12 cellular contexts compared by ENCODE assay signal in the genomic region with DNA sequence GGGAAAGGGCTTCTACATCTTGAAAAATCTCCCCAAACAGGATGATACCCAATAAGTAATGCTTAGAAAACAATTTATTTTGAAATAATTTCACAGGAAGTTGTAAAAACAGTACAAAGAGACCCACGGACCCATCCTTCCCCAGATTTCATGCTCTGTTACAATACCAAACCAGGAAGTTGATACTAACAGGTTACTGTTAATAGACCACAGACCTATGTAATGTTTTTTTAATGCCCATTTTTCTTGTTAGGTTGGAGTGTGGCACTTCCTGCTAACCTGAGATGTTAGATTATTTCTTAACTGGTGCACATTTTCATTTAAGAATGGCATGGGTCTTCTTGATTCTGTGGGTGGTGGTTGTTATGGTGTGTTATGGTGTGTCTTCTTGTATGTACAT. TPM values are rescaled to one million over a fixed set of nuclear protein-coding genes. Genes with fewer than 3 reads are reported as not detected.
DNase-seq lines count a peak whose midpoint lies in the region; ATAC-seq, FAIRE-seq and TF ChIP-seq lines count a peak whose summit lies in the region.
"Had no signal": no experiment of that assay in that cellular context is flagged by ENCODE, and none has a peak within 500 bp of the region (broad histone marks: within the 10 kb centered on the region; RNA-seq: fewer than 3 reads in every experiment).

No MANE protein-coding gene starts in this region.

- H2BK120ac ChIP-seq in IMR-90 (ENCODE audit: low read depth, low read length), result peak overlapping the region; percentile 91

- peak overlapping the region; percentile 90 for H3K27ac Mint-ChIP-seq in activated CD8-positive, alpha-beta T cell treated with anti-CD3 and anti-CD28 coated beads for 36 hours
- H3K27ac Mint-ChIP-seq in natural killer cell, result peak overlapping the region; percentile 83 to 89

- no peak overlapping the region for H2AFZ ChIP-seq in IMR-90 (replicated peaks; ENCODE audit: low read length, poor library complexity)

- no peak overlapping the region for H3K4me3 ChIP-seq in IMR-90 (ENCODE audit: insufficient read depth, low read depth, low read length)
- H3K4me3 ChIP-seq: esophagus muscularis mucosa had no signal

- H4K91ac ChIP-seq in IMR-90 (ENCODE audit: insufficient read depth, low read depth, low read length), result peak overlapping the region; percentile 88; the same call in 1 of the 2 replicates

- in situ Hi-C loops in IMR-90 (cut with MboI; ENCODE audit: low sequenced_read_pairs), result loop anchor here (25.0 kb wide), 1 partner anchor 345 kb away; no protein-coding TSS in a partner anchor

- intact Hi-C loops in IMR-90 (cut with micrococcal nuclease), result loop anchor here (5.0 kb wide), 1 partner anchor 180 kb away; no protein-coding TSS in a partner anchor
- intact Hi-C loops in activated CD8-positive, alpha-beta T cell treated with anti-CD3 and anti-CD28 coated beads for 36 hours (cut with micrococcal nuclease), result loop anchor here (2.0 kb wide), 1 partner anchor 18 kb away; no protein-coding TSS in a partner anchor
- intact Hi-C loops in natural killer cell (cut with micrococcal nuclease), result no loop called here

- peak overlapping the region; percentile 98 for H2BK5ac ChIP-seq in IMR-90 (ENCODE audit: low read depth, low read length, poor library complexity, severe bottlenecking)

- H2BK20ac ChIP-seq in IMR-90 (ENCODE audit: low read depth, low read length), result peak overlapping the region; percentile 79

- H3K14ac ChIP-seq in IMR-90 (replicated peaks; ENCODE audit: low read depth, low read length), result peak overlapping the region; percentile 80

- FAIRE-seq in GM18507 (lab: Jason Lieb, UNC), result peak; percentile 74
- no peak for FAIRE-seq in D721Med (lab: Jason Lieb, UNC)
- FAIRE-seq: G401.6 had no signal

- peaks cover 81% of the 10 kb centered on the region for H3K4me1 Mint-ChIP-seq in activated CD8-positive, alpha-beta T cell treated with anti-CD3 and anti-CD28 coated beads for 36 hours (ENCODE audit: low read depth)
- H3K4me1 Mint-ChIP-seq in natural killer cell, result peaks cover 77 to 78% of the 10 kb centered on the region in 2 donors

- CTCF ChIA-PET in IMR-90 (lab: Yijun Ruan, JAX), result no interaction called here
- CTCF ChIA-PET in activated CD8-positive, alpha-beta T cell treated with anti-CD3 and anti-CD28 coated beads for 36 hours (lab: Charles Lee), result interaction anchor here (1.5 to 11.0 kb wide), 4 partner anchors 12 to 114 kb away, joined by 3 to 104 read pairs (median 17); no protein-coding TSS in a partner anchor

- peaks cover 26% of the 10 kb centered on the region for H3K4me1 ChIP-seq in IMR-90 (ENCODE audit: control insufficient read depth, insufficient read depth, low read length)

- H4K8ac ChIP-seq in IMR-90 (ENCODE audit: low read depth in 2 of 2, low read length in 2 of 2), result peak overlapping the region; percentile 37 to 43

- no peak overlapping the region for H2AK9ac ChIP-seq in IMR-90 (replicated peaks; ENCODE audit: low read depth, low read length, poor library complexity)

- peak overlapping the region; percentile 95; the same call in 1 of the 2 replicates for H3K4ac ChIP-seq in IMR-90 (ENCODE audit: low read depth, low read length)

- WGBS in IMR-90 (ENCODE audit: extremely low coverage in 2 of 2, insufficient read length in 1 of 2), 2 experiments, result no CpG with 5 or more reads among the region's 1 CpG

- peak overlapping the region; percentile 67; the same call in 2 of the 3 replicates for H2BK15ac ChIP-seq in IMR-90 (ENCODE audit: low read depth, low read length)

- H3K36me3 ChIP-seq in IMR-90 (ENCODE audit: control insufficient read depth, insufficient read depth, low read length), result no peaks in the 10 kb centered on the region
- H3K36me3 ChIP-seq: esophagus muscularis mucosa had no signal

- TF ChIP-seq RAD21 in IMR-90 (IDR thresholded peaks at IDR 0.05; ENCODE audit: low read length), result no peak

- dilution Hi-C loops in IMR-90 (cut with HindIII; ENCODE audit: low sequenced_read_pairs, unreplicated experiment), result no loop called here

- peaks cover 2% of the 10 kb centered on the region; the same call in 1 of the 2 replicates for H4K20me1 ChIP-seq in IMR-90 (ENCODE audit: insufficient read depth, low read length)

- peaks cover 23% of the 10 kb centered on the region for H3K36me3 Mint-ChIP-seq in activated CD8-positive, alpha-beta T cell treated with anti-CD3 and anti-CD28 coated beads for 36 hours (ENCODE audit: low read depth)
- no peaks in the 10 kb centered on the region for H3K36me3 Mint-ChIP-seq in natural killer cell

- H2AK5ac ChIP-seq in IMR-90 (ENCODE audit: low read depth, low read length), result peak overlapping the region; percentile 50; the same call in 1 of the 2 replicates

- peaks cover 6% of the 10 kb centered on the region for H3K9me3 ChIP-seq in IMR-90 (ENCODE audit: control insufficient read depth, insufficient read depth, low read length)

- H3K79me1 ChIP-seq in IMR-90 (ENCODE audit: low read depth in 1 of 2, low read length in 2 of 2), result peaks cover 21 to 72% of the 10 kb centered on the region in 2 experiments

- TF ChIP-seq POLR2A in IMR-90 (IDR thresholded peaks at IDR 0.05; ENCODE audit: low read depth, low read length), result no peak

- H4K5ac ChIP-seq in IMR-90 (ENCODE audit: low read depth, low read length), result peak overlapping the region; percentile 74; the same call in 1 of the 2 replicates

- BruUV-seq in IMR-90 (replicated peaks; lab: Mats Ljungman, UMichigan), result no TSS peak

- ATAC-seq in IMR-90 (ENCODE audit: low read depth) (no peak), natural killer cell (peak; percentile 71 to 79 (median 73)), HG03469 (IDR thresholded peaks at IDR 0.05; ENCODE audit: unreplicated experiment) (no peak)
- peak; percentile 19 for ATAC-seq in activated CD8-positive, alpha-beta T cell treated with anti-CD3 and anti-CD28 coated beads for 36 hours
- ATAC-seq: right cardiac atrium had no signal

- H3K27me3 Mint-ChIP-seq in activated CD8-positive, alpha-beta T cell treated with anti-CD3 and anti-CD28 coated beads for 36 hours, result no peaks in the 10 kb centered on the region
- H3K27me3 Mint-ChIP-seq in natural killer cell (ENCODE audit: low read depth in 2 of 2), result no peaks in the 10 kb centered on the region

- H3K9me3 Mint-ChIP-seq in activated CD8-positive, alpha-beta T cell treated with anti-CD3 and anti-CD28 coated beads for 36 hours, result peaks cover 18% of the 10 kb centered on the region
- peaks cover 0 to 3% of the 10 kb centered on the region in 2 donors for H3K9me3 Mint-ChIP-seq in natural killer cell

- no peak overlapping the region for H3K9ac ChIP-seq in IMR-90 (ENCODE audit: low read depth, low read length)

- H3K9me1 ChIP-seq in IMR-90 (ENCODE audit: insufficient read depth, low read length), result peaks cover 21% of the 10 kb centered on the region; the same call in 1 of the 2 replicates

- H3K27me3 ChIP-seq in IMR-90 (ENCODE audit: control insufficient read depth, insufficient read depth, low read length), result no peaks in the 10 kb centered on the region
- H3K27me3 ChIP-seq: esophagus muscularis mucosa had no signal

- H3K56ac ChIP-seq in IMR-90 (ENCODE audit: extremely low read depth, insufficient read depth, low read length), result peak overlapping the region; percentile 53

- TF ChIP-seq CTCF in IMR-90 (conservative IDR thresholded peaks at IDR 0.05; ENCODE audit: low read depth, low read length) (no peak), natural killer cell (IDR thresholded peaks at IDR 0.05) (no peak), D721Med (IDR thresholded peaks at IDR 0.05; ENCODE audit: insufficient read depth, missing control alignments) (no peak)
- no peak for TF ChIP-seq CTCF in activated CD8-positive, alpha-beta T cell treated with anti-CD3 and anti-CD28 coated beads for 36 hours (IDR thresholded peaks at IDR 0.05)

- POLR2A ChIA-PET in IMR-90 (lab: Charles Lee; ENCODE audit: unreplicated experiment), result no interaction called here
- POLR2A ChIA-PET in activated CD8-positive, alpha-beta T cell treated with anti-CD3 and anti-CD28 coated beads for 36 hours (lab: Charles Lee), result interaction anchor here (0.6 to 1.6 kb wide), 2 partner anchors 13 to 15 kb away, joined by 3 to 10 read pairs; no protein-coding TSS in a partner anchor

- peak overlapping the region; percentile 2 for H3K4me3 Mint-ChIP-seq in activated CD8-positive, alpha-beta T cell treated with anti-CD3 and anti-CD28 coated beads for 36 hours
- H3K4me3 Mint-ChIP-seq in natural killer cell, result peak overlapping the region; percentile 18

- H3K27ac ChIP-seq in IMR-90 (ENCODE audit: insufficient read depth, low read length), result peak overlapping the region; percentile 4; the same call in 1 of the 2 replicates
- H3K27ac ChIP-seq: esophagus muscularis mucosa, VCaP had no signal

- peak overlapping the region; percentile 46; the same call in 1 of the 2 replicates for H3K23ac ChIP-seq in IMR-90 (ENCODE audit: low read depth, low read length)

- peak overlapping the region; percentile 91; the same call in 1 of the 2 replicates for H3K18ac ChIP-seq in IMR-90 (ENCODE audit: low read depth, low read length)

- DNase-seq in GM18507 (ENCODE audit: extremely low spot score, insufficient read length, low read depth), result no peak
- no peak for DNase-seq in IMR-90
- no peak for DNase-seq in activated CD8-positive, alpha-beta T cell treated with anti-CD3 and anti-CD28 coated beads for 36 hours
- DNase-seq in natural killer cell, result no peak
- no peak for DNase-seq in DMS79 (lab: John Stamatoyannopoulos, UW)
- no peak for DNase-seq in D721Med (ENCODE audit: insufficient read length, low spot score)
- DNase-seq: NCI-H82, right cardiac atrium had no signal

- no peak overlapping the region; the same call in 1 of the 2 replicates for H3K4me2 ChIP-seq in IMR-90 (ENCODE audit: low read depth, low read length)

TF ChIP-seq in IMR-90, 13 proteins besides CTCF, POLR2A, EP300 and RAD21:
- no peak for TF ChIP-seq FOS (IDR thresholded peaks at IDR 0.05; ENCODE audit: low read depth, low read length)

RNA-seq across cellular contexts. Expression of a gene that starts 21.4 kb away (rescaled TPM):
- 47.8 and 59.9 TPM in 2 replicates for total RNA-seq in IMR-90 (2012; rRNA removed)
- polyA plus RNA-seq in IMR-90 (2012; rRNA removed), result 20.2 and 22.9 TPM in 2 replicates
- polyA plus RNA-seq in IMR-90 (2012; cell fraction: cytosol; rRNA removed), result 16.0 and 23.2 TPM in 2 replicates
- 7.9 and 19.2 TPM in 2 replicates for polyA plus RNA-seq in IMR-90 (2012; cell fraction: nucleus; rRNA removed; ENCODE audit: low replicate concordance)
- 10 to 100 TPM; 36.9 to 42.2 TPM for total RNA-seq in activated CD8-positive, alpha-beta T cell treated with anti-CD3 and anti-CD28 coated beads for 36 hours
- total RNA-seq in natural killer cell, result 10 to 100 TPM; 39.7 to 58.2 (median 57.0) TPM

Comparison
In these comparisons a context has a peak if more than half of its experiments do, and no peak if none do; other contexts are left out.
1. ATAC-seq: peak in activated CD8-positive, alpha-beta T cell treated with anti-CD3 and anti-CD28 coated beads for 36 hours (single experiment) and natural killer cell (3 of 3); none in IMR-90 (single experiment) and HG03469 (single experiment).